8 cellular contexts compared by ENCODE assay signal in genomic region chr2:57760448-57760847, GRCh38.
DNase-seq lines count a peak whose midpoint lies in the region; ATAC-seq lines count a peak whose summit lies in the region.

No MANE protein-coding gene starts in this region.

- H3K36me3 ChIP-seq in SK-N-MC (ENCODE audit: insufficient read depth, low read length) (no peaks in the 10 kb centered on the region), neuronal stem cell (replicated peaks in 1 of 2; ENCODE audit: control insufficient read depth in 2 of 2, insufficient read depth in 2 of 2, low read length in 2 of 2) (no peaks in the 10 kb centered on the region)

- H3K4me3 Mint-ChIP-seq in naive thymus-derived CD8-positive, alpha-beta T cell = peak overlapping the region in 5 of 10 donors; percentile 30 to 57 (median 49)

- no peak overlapping the region for H2AK5ac ChIP-seq in neuronal stem cell (ENCODE audit: low read depth, low read length)

- H3K4ac ChIP-seq in neuronal stem cell (ENCODE audit: low read length) = no peak overlapping the region

- H3K27me3 ChIP-seq in neuronal stem cell (ENCODE audit: control insufficient read depth in 3 of 3, insufficient read depth in 3 of 3, low read depth in 1 of 3, low read length in 3 of 3) = no peaks in the 10 kb centered on the region

- no peak overlapping the region for H4K91ac ChIP-seq in neuronal stem cell (ENCODE audit: low read depth, low read length, poor library complexity)

- no peak overlapping the region for H2BK12ac ChIP-seq in neuronal stem cell (ENCODE audit: low read length)

- H3K4me3 ChIP-seq in SK-N-MC = peak overlapping the region; percentile 74
- H3K4me3 ChIP-seq in neuronal stem cell (ENCODE audit: low read length in 2 of 2) = peak overlapping the region in 1 of 2 donors; percentile 20

- H3K23ac ChIP-seq in neuronal stem cell (ENCODE audit: low read depth, low read length, poor library complexity) = no peak overlapping the region

- H3K9ac ChIP-seq in SK-N-MC (ENCODE audit: insufficient read length) = peak overlapping the region; percentile 56
- H3K9ac ChIP-seq in neuronal stem cell (ENCODE audit: low read depth, low read length, poor library complexity) = no peak overlapping the region

- no peak overlapping the region for H3K4me2 ChIP-seq in neuronal stem cell (ENCODE audit: insufficient read depth, low read length, poor library complexity, severe bottlenecking)

- no peak overlapping the region for H3K14ac ChIP-seq in neuronal stem cell (ENCODE audit: low read length)

- H3K27ac ChIP-seq in SK-N-MC (no peak overlapping the region), neuronal stem cell (replicated peaks; ENCODE audit: low read length) (peak overlapping the region; percentile 83)

- H3K36me3 Mint-ChIP-seq in naive thymus-derived CD8-positive, alpha-beta T cell = no peaks in the 10 kb centered on the region

- no peak overlapping the region for H4K8ac ChIP-seq in neuronal stem cell (ENCODE audit: low read depth, low read length)

- peaks cover 8 to 28% of the 10 kb centered on the region in 2 donors for H3K4me1 ChIP-seq in neuronal stem cell (ENCODE audit: control insufficient read depth in 2 of 2, insufficient read depth in 1 of 2, low read depth in 1 of 2, low read length in 2 of 2)

- H3K27ac Mint-ChIP-seq in naive thymus-derived CD8-positive, alpha-beta T cell = no peak overlapping the region

- no peak overlapping the region for H2BK5ac ChIP-seq in neuronal stem cell (ENCODE audit: low read length)

- WGBS in neuronal stem cell (ENCODE audit: extremely low coverage in 2 of 2, insufficient read length in 2 of 2, insufficient replicate concordance in 1 of 2), 2 donors = no CpG with 5 or more reads among the region's 3 CpGs

- peak; percentile 54 for ATAC-seq in HG03095 (IDR thresholded peaks at IDR 0.05; ENCODE audit: unreplicated experiment)
- no peak for ATAC-seq in naive thymus-derived CD8-positive, alpha-beta T cell

- H3K79me1 ChIP-seq in neuronal stem cell (ENCODE audit: low read depth, low read length) = no peaks in the 10 kb centered on the region

- H3K18ac ChIP-seq in neuronal stem cell (ENCODE audit: low read length) = no peak overlapping the region

- H3K9me3 Mint-ChIP-seq in naive thymus-derived CD8-positive, alpha-beta T cell = no peaks in the 10 kb centered on the region

- DNase-seq in NCI-H345 (lab: John Stamatoyannopoulos, UW) = peak; percentile 15
- DNase-seq in NCI-H345 treated with DMSO at 0.1 percent for 48 hours (lab: John Stamatoyannopoulos, UW; ENCODE audit: unreplicated experiment) = no peak
- no peak for DNase-seq in SK-N-MC (ENCODE audit: low read depth, low spot score)
- DNase-seq in neuronal stem cell (ENCODE audit: low spot score) = no peak
- DNase-seq in naive thymus-derived CD8-positive, alpha-beta T cell = no peak
- no peak for DNase-seq in activated CD4-positive, alpha-beta T cell treated with anti-CD3 and anti-CD28 coated beads for 1 hour
- no peak for DNase-seq in NCI-H2171 (lab: John Stamatoyannopoulos, UW)

- no peak overlapping the region for H2BK120ac ChIP-seq in neuronal stem cell (ENCODE audit: low read depth, low read length)

- no peaks in the 10 kb centered on the region for H3K9me3 ChIP-seq in SK-N-MC (ENCODE audit: low read depth, low read length)
- peaks cover 0 to 4% of the 10 kb centered on the region in 2 donors for H3K9me3 ChIP-seq in neuronal stem cell (replicated peaks in 1 of 2; ENCODE audit: control insufficient read depth in 2 of 2, insufficient read depth in 1 of 2, low read depth in 1 of 2, low read length in 2 of 2)

- peaks cover 0 to 16% (median 3%) of the 10 kb centered on the region in 5 donors for H3K27me3 Mint-ChIP-seq in naive thymus-derived CD8-positive, alpha-beta T cell

- H2AFZ ChIP-seq in neuronal stem cell (ENCODE audit: low read length) = peak overlapping the region; percentile 78

- POLR2A ChIA-PET in naive thymus-derived CD8-positive, alpha-beta T cell (lab: Charles Lee) = no interaction called here

- H3K4me1 Mint-ChIP-seq in naive thymus-derived CD8-positive, alpha-beta T cell = peaks cover 0 to 6% (median 3%) of the 10 kb centered on the region in 4 donors

- H2BK15ac ChIP-seq in neuronal stem cell (ENCODE audit: low read length) = no peak overlapping the region
